ENCODE assay signal across 21 cellular contexts in the genomic region with DNA sequence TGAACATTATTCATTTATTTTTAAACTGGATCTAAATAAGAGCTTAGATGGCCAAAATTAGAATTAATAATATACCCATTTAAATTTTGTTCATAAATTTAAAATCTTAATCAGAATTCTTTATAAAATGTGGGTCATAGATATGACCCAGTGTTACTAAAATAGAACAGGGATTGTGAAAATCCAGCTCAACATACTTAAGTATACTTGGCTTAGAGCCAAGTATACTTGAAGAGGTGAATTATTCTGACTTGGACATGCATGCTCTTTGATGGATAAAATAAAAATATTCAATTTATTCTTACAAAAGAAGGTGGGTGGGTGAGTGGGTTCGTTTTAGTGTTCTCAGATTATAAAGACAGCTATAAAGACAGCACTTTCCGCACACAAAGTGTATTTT.
DNase-seq lines count a peak whose midpoint lies in the region; ATAC-seq lines count a peak whose summit lies in the region.
"Had no signal": no experiment of that assay in that cellular context is flagged by ENCODE, and none has a peak within 500 bp of the region (broad histone marks: within the 10 kb centered on the region; RNA-seq: fewer than 3 reads in every experiment).

No MANE protein-coding gene starts in this region.

- intact Hi-C loops in activated CD4-positive, alpha-beta T cell treated with anti-CD3 and anti-CD28 coated beads, Interleukin-2, amount 10 ng/mL, durations not matched to agents 24 days and 14 days (cut with micrococcal nuclease) = no loop called here

- no peaks in the 10 kb centered on the region for H3K4me1 Mint-ChIP-seq in activated CD4-positive, alpha-beta T cell treated with anti-CD3 and anti-CD28 coated beads, Interleukin-2, amount 10 ng/mL, durations not matched to agents 24 days and 14 days
- no peaks in the 10 kb centered on the region for H3K4me1 Mint-ChIP-seq in naive thymus-derived CD8-positive, alpha-beta T cell
- H3K4me1 Mint-ChIP-seq: memory B cell, natural killer cell had no signal

- H3K27me3 Mint-ChIP-seq in activated CD4-positive, alpha-beta T cell treated with anti-CD3 and anti-CD28 coated beads, Interleukin-2, amount 10 ng/mL, durations not matched to agents 24 days and 14 days = no peaks in the 10 kb centered on the region
- no peaks in the 10 kb centered on the region for H3K27me3 Mint-ChIP-seq in naive thymus-derived CD8-positive, alpha-beta T cell
- H3K27me3 Mint-ChIP-seq: activated CD8-positive, alpha-beta T cell treated with anti-CD3 and anti-CD28 coated beads for 36 hours; memory B cell had no signal

- no peak for ATAC-seq in naive thymus-derived CD8-positive, alpha-beta T cell
- ATAC-seq: activated CD8-positive, alpha-beta T cell treated with anti-CD3 and anti-CD28 coated beads for 36 hours; gastroesophageal sphincter; natural killer cell had no signal

- DNase-seq in NCI-H1436 (lab: John Stamatoyannopoulos, UW) = peak; percentile 45
- no peak for DNase-seq in NCI-H1436 treated with DMSO at 0.1 percent for 48 hours (lab: John Stamatoyannopoulos, UW)
- DNase-seq in DMS79 (lab: John Stamatoyannopoulos, UW) = peak; percentile 29
- peak; percentile 14 for DNase-seq in NCI-H510A treated with DMSO at 0.1 percent for 48 hours (lab: John Stamatoyannopoulos, UW)
- peak; percentile 10 for DNase-seq in fibroblast of peridontal ligament (ENCODE audit: extremely low read depth)
- DNase-seq in activated CD4-positive, alpha-beta T cell treated with anti-CD3 and anti-CD28 coated beads, Interleukin-2, amount 10 ng/mL, durations not matched to agents 24 days and 14 days = no peak
- no peak for DNase-seq in naive thymus-derived CD8-positive, alpha-beta T cell
- DNase-seq in RPMI8226 = no peak
- DNase-seq: activated CD8-positive, alpha-beta T cell treated with anti-CD3 and anti-CD28 coated beads for 36 hours; amniotic stem cell; caudate nucleus; GF-D8; HFFc6; natural killer cell; NCI-H187; NK-92 treated with Interleukin-12 subunit alpha and Interleukin-12 subunit beta, amount 100 ng/mL, for 24 hours; stimulated activated CD4-positive, alpha-beta T cell treated with anti-CD3 and anti-CD28 coated beads, Interleukin-2, amount 100 ng/mL, for 24 hours; stimulated activated naive CD4-positive, alpha-beta T cell treated with Interleukin-2 at 50 U/mL for 16 hours; thyroid gland had no signal

- H3K4me3 Mint-ChIP-seq in activated CD4-positive, alpha-beta T cell treated with anti-CD3 and anti-CD28 coated beads, Interleukin-2, amount 10 ng/mL, durations not matched to agents 24 days and 14 days = no peak overlapping the region
- no peak overlapping the region for H3K4me3 Mint-ChIP-seq in naive thymus-derived CD8-positive, alpha-beta T cell
- H3K4me3 Mint-ChIP-seq: activated CD8-positive, alpha-beta T cell treated with anti-CD3 and anti-CD28 coated beads for 36 hours; HFFc6; memory B cell; natural killer cell had no signal

- H3K36me3 Mint-ChIP-seq in activated CD4-positive, alpha-beta T cell treated with anti-CD3 and anti-CD28 coated beads, Interleukin-2, amount 10 ng/mL, durations not matched to agents 24 days and 14 days (ENCODE audit: low read depth) = peaks cover 24% of the 10 kb centered on the region
- peaks cover 20 to 59% (median 39%) of the 10 kb centered on the region in 3 donors for H3K36me3 Mint-ChIP-seq in naive thymus-derived CD8-positive, alpha-beta T cell

- peaks cover 7% of the 10 kb centered on the region for H3K9me3 Mint-ChIP-seq in activated CD4-positive, alpha-beta T cell treated with anti-CD3 and anti-CD28 coated beads, Interleukin-2, amount 10 ng/mL, durations not matched to agents 24 days and 14 days
- peaks cover 0 to 15% (median 4%) of the 10 kb centered on the region in 9 donors for H3K9me3 Mint-ChIP-seq in naive thymus-derived CD8-positive, alpha-beta T cell
- H3K9me3 Mint-ChIP-seq: HFFc6 had no signal

- no peak overlapping the region for H3K27ac Mint-ChIP-seq in activated CD4-positive, alpha-beta T cell treated with anti-CD3 and anti-CD28 coated beads, Interleukin-2, amount 10 ng/mL, durations not matched to agents 24 days and 14 days
- H3K27ac Mint-ChIP-seq in naive thymus-derived CD8-positive, alpha-beta T cell = no peak overlapping the region
- H3K27ac Mint-ChIP-seq: activated CD8-positive, alpha-beta T cell treated with anti-CD3 and anti-CD28 coated beads for 36 hours; HFFc6; memory B cell; natural killer cell had no signal

- POLR2A ChIA-PET in naive thymus-derived CD8-positive, alpha-beta T cell (lab: Charles Lee) = no interaction called here

Comparison
In these comparisons a context has a peak if more than half of its experiments do, and no peak if none do; other contexts are left out.
1. DNase-seq: peak in NCI-H1436 (single experiment), DMS79 (single experiment), NCI-H510A treated with DMSO at 0.1 percent for 48 hours (single experiment) and fibroblast of peridontal ligament (single experiment); none in NCI-H1436 treated with DMSO at 0.1 percent for 48 hours (single experiment), activated CD4-positive, alpha-beta T cell treated with anti-CD3 and anti-CD28 coated beads, Interleukin-2, amount 10 ng/mL, durations not matched to agents 24 days and 14 days (single experiment), naive thymus-derived CD8-positive, alpha-beta T cell (0 of 10) and RPMI8226 (single experiment).